Comparison of ENCODE assay signal across 13 cellular contexts in genomic region chr20:34541917-34542316, GRCh38.
"Had no signal": no experiment of that assay in that cellular context is flagged by ENCODE, and none has a peak within 500 bp of the region (broad histone marks: within the 10 kb centered on the region; RNA-seq: fewer than 3 reads in every experiment).

No MANE protein-coding gene starts in this region.

- H3K36me3 ChIP-seq: uterus had no signal

- H3K4me3 ChIP-seq: ascending aorta, breast epithelium, lower lobe of right lung, pancreas, sigmoid colon, uterus had no signal

- H3K9me3 Mint-ChIP-seq: activated B cell treated with CpG ODN at 0.5 μM for 24 hours, mesothelial cell of epicardium had no signal

- H3K27ac ChIP-seq: ascending aorta, breast epithelium, lower lobe of right lung, pancreas, sigmoid colon, uterus had no signal

- DNase-seq: activated B cell treated with CpG ODN at 0.5 μM for 24 hours; activated CD4-positive, alpha-beta T cell treated with anti-CD3 and anti-CD28 coated beads for 48 hours; activated gamma-delta T cell; left cardiac atrium; lower lobe of right lung; pancreas; sigmoid colon; stimulated activated CD4-positive, alpha-beta T cell treated with anti-CD3 and anti-CD28 coated beads, Interleukin-1b, Interleukin-23, amount 100 ng/mL, for 48 hours; uterus had no signal

- H3K4me1 ChIP-seq: ascending aorta, breast epithelium, lower lobe of right lung, pancreas, uterus had no signal

- H3K27me3 ChIP-seq: ascending aorta, breast epithelium, pancreas, sigmoid colon, uterus had no signal

- H3K9me3 ChIP-seq: ascending aorta, breast epithelium, lower lobe of right lung, pancreas, sigmoid colon, uterus had no signal

- H3K27me3 Mint-ChIP-seq: activated B cell treated with CpG ODN at 0.5 μM for 24 hours had no signal

- H3K4me3 Mint-ChIP-seq: activated B cell treated with CpG ODN at 0.5 μM for 24 hours, mesothelial cell of epicardium had no signal

- ATAC-seq: esophagus mucosa, left cardiac atrium, lower lobe of right lung, pancreas had no signal
